Comparison of ENCODE assay signal across 16 cellular contexts in genomic region chr17:78710607-78711006, GRCh38.
DNase-seq lines count a peak whose midpoint lies in the region; ATAC-seq, FAIRE-seq and TF ChIP-seq lines count a peak whose summit lies in the region.
"Had no signal": no experiment of that assay in that cellular context is flagged by ENCODE, and none has a peak within 500 bp of the region (broad histone marks: within the 10 kb centered on the region; RNA-seq: fewer than 3 reads in every experiment).

No MANE protein-coding gene starts in this region.

- POLR2A ChIA-PET in activated CD4-positive, alpha-beta T cell treated with anti-CD3 and anti-CD28 coated beads for 36 hours (lab: Charles Lee): interaction anchor here (1.4 kb wide), 1 partner anchor 37 kb away, joined by 4 read pairs; no protein-coding TSS in a partner anchor

- TF ChIP-seq CTCF in natural killer cell (IDR thresholded peaks at IDR 0.05): no peak

- H3K4me1 Mint-ChIP-seq in activated CD4-positive, alpha-beta T cell treated with anti-CD3 and anti-CD28 coated beads for 36 hours: peaks cover 73% of the 10 kb centered on the region
- peaks cover 49% of the 10 kb centered on the region for H3K4me1 Mint-ChIP-seq in activated T-helper 17 cell treated with anti-CD3 and anti-CD28 coated beads, Interleukin-2, amount 50 U/mL, for 72 hours
- H3K4me1 Mint-ChIP-seq in natural killer cell: peaks cover 71 to 74% of the 10 kb centered on the region in 2 donors

- H3K27ac Mint-ChIP-seq in activated CD4-positive, alpha-beta T cell treated with anti-CD3 and anti-CD28 coated beads for 36 hours: peak overlapping the region; percentile 86
- H3K27ac Mint-ChIP-seq in activated T-helper 17 cell treated with anti-CD3 and anti-CD28 coated beads, Interleukin-2, amount 50 U/mL, for 72 hours: peak overlapping the region; percentile 72
- H3K27ac Mint-ChIP-seq in natural killer cell: peak overlapping the region; percentile 70 to 75
- H3K27ac Mint-ChIP-seq: progenitor cell of endocrine pancreas had no signal

- no peaks in the 10 kb centered on the region for H3K27me3 Mint-ChIP-seq in activated CD4-positive, alpha-beta T cell treated with anti-CD3 and anti-CD28 coated beads for 36 hours
- no peaks in the 10 kb centered on the region for H3K27me3 Mint-ChIP-seq in activated T-helper 17 cell treated with anti-CD3 and anti-CD28 coated beads, Interleukin-2, amount 50 U/mL, for 72 hours
- H3K27me3 Mint-ChIP-seq in natural killer cell (ENCODE audit: low read depth in 2 of 2): no peaks in the 10 kb centered on the region
- H3K27me3 Mint-ChIP-seq: progenitor cell of endocrine pancreas had no signal

- CTCF ChIA-PET in activated CD4-positive, alpha-beta T cell treated with anti-CD3 and anti-CD28 coated beads for 36 hours (lab: Charles Lee): interaction anchor here (0.7 to 5.1 kb wide), 7 partner anchors 7 to 38 kb away, joined by 3 to 47 read pairs (median 29); no protein-coding TSS in a partner anchor

- no peaks in the 10 kb centered on the region for H3K9me3 Mint-ChIP-seq in activated CD4-positive, alpha-beta T cell treated with anti-CD3 and anti-CD28 coated beads for 36 hours (ENCODE audit: low read depth)
- no peaks in the 10 kb centered on the region for H3K9me3 Mint-ChIP-seq in activated T-helper 17 cell treated with anti-CD3 and anti-CD28 coated beads, Interleukin-2, amount 50 U/mL, for 72 hours
- H3K9me3 Mint-ChIP-seq in natural killer cell: no peaks in the 10 kb centered on the region

- no peak for TF ChIP-seq POLR2A in GM12891 (IDR thresholded peaks at IDR 0.05; ENCODE audit: low read depth, low read length)

- DNase-seq in activated CD4-positive, alpha-beta T cell treated with anti-CD3 and anti-CD28 coated beads for 36 hours: no peak
- no peak for DNase-seq in activated CD4-positive, alpha-beta T cell treated with anti-CD3 and anti-CD28 coated beads for 4 hours
- DNase-seq in GM12891 (ENCODE audit: insufficient read length, low spot score): no peak
- no peak for DNase-seq in natural killer cell
- DNase-seq in urothelium cell line (ENCODE audit: low spot score): no peak
- no peak for DNase-seq in HK-2 (ENCODE audit: unreplicated experiment)
- DNase-seq: glutamatergic neuron; NCI-H1694; NCI-H226; stimulated activated CD4-positive, alpha-beta T cell treated with anti-CD3 and anti-CD28 coated beads, Interleukin-4, amount 100 ng/mL, for 1 hour had no signal

- intact Hi-C loops in activated CD4-positive, alpha-beta T cell treated with anti-CD3 and anti-CD28 coated beads for 36 hours (cut with DNase I, micrococcal nuclease): no loop called here
- intact Hi-C loops in natural killer cell (cut with micrococcal nuclease): no loop called here

- no peak for ATAC-seq in activated CD4-positive, alpha-beta T cell treated with anti-CD3 and anti-CD28 coated beads for 36 hours
- no peak for ATAC-seq in activated T-helper 17 cell treated with anti-CD3 and anti-CD28 coated beads, Interleukin-2, amount 50 U/mL, for 72 hours (replicated peaks)
- no peak for ATAC-seq in natural killer cell
- ATAC-seq in GM21447 (IDR thresholded peaks at IDR 0.05; ENCODE audit: unreplicated experiment): no peak

- no peak overlapping the region for H3K4me3 Mint-ChIP-seq in activated CD4-positive, alpha-beta T cell treated with anti-CD3 and anti-CD28 coated beads for 36 hours
- H3K4me3 Mint-ChIP-seq in activated T-helper 17 cell treated with anti-CD3 and anti-CD28 coated beads, Interleukin-2, amount 50 U/mL, for 72 hours: peak overlapping the region; percentile 65
- peak overlapping the region; percentile 3 for H3K4me3 Mint-ChIP-seq in natural killer cell
- H3K4me3 Mint-ChIP-seq: CD14-positive monocyte had no signal

- FAIRE-seq in GM12891 (lab: Jason Lieb, UNC) (peak; percentile 56), urothelium cell line (lab: Jason Lieb, UNC) (no peak)
- FAIRE-seq: A204.1, HTR-8/SVneo had no signal

- peaks cover 32% of the 10 kb centered on the region for H3K36me3 Mint-ChIP-seq in activated CD4-positive, alpha-beta T cell treated with anti-CD3 and anti-CD28 coated beads for 36 hours (ENCODE audit: low read depth)
- H3K36me3 Mint-ChIP-seq in activated T-helper 17 cell treated with anti-CD3 and anti-CD28 coated beads, Interleukin-2, amount 50 U/mL, for 72 hours (ENCODE audit: low read depth): peaks cover 71% of the 10 kb centered on the region
- H3K36me3 Mint-ChIP-seq in natural killer cell: no peaks in the 10 kb centered on the region

TF ChIP-seq in GM12891, 5 proteins besides CTCF, POLR2A, EP300 and RAD21:
- TF ChIP-seq POLR2AphosphoS5 (IDR thresholded peaks at IDR 0.05; ENCODE audit: low read depth, low read length) (peak; percentile 72), PAX5 (IDR thresholded peaks at IDR 0.05; ENCODE audit: insufficient read depth, low read length, severe bottlenecking) (no peak), SPI1 (IDR thresholded peaks at IDR 0.05; ENCODE audit: low read depth, low read length) (no peak)
